Comparison of ENCODE assay signal across 10 cellular contexts in genomic region chr3:23829242-23829934, GRCh38. TPM values are rescaled to one million over a fixed set of nuclear protein-coding genes. Genes with fewer than 3 reads are reported as not detected.
DNase-seq lines count a peak whose midpoint lies in the region; ATAC-seq and TF ChIP-seq lines count a peak whose summit lies in the region.
"Had no signal": no experiment of that assay in that cellular context is flagged by ENCODE, and none has a peak within 500 bp of the region (broad histone marks: within the 10 kb centered on the region; RNA-seq: fewer than 3 reads in every experiment).

No MANE protein-coding gene starts in this region.

- no peaks in the 10 kb centered on the region for H3K27me3 Mint-ChIP-seq in activated T-cell treated with anti-CD3 and anti-CD28 coated beads, Interleukin-2, amount 50 U/mL, for 72 hours (ENCODE audit: low read depth)
- H3K27me3 Mint-ChIP-seq in mesothelial cell of epicardium (ENCODE audit: low read depth), result peaks cover 4% of the 10 kb centered on the region

- peaks cover 0 to 6% of the 10 kb centered on the region in 2 donors for H3K36me3 Mint-ChIP-seq in activated T-cell treated with anti-CD3 and anti-CD28 coated beads, Interleukin-2, amount 50 U/mL, for 72 hours (ENCODE audit: insufficient read depth in 2 of 2)
- H3K36me3 Mint-ChIP-seq in mesothelial cell of epicardium, result peaks cover 7% of the 10 kb centered on the region

- TF ChIP-seq POLR2A in body of pancreas (IDR thresholded peaks at IDR 0.05), result no peak

- H3K4me1 Mint-ChIP-seq in activated T-cell treated with anti-CD3 and anti-CD28 coated beads, Interleukin-2, amount 50 U/mL, for 72 hours (ENCODE audit: low read depth), result peaks cover 55% of the 10 kb centered on the region
- peaks cover 28% of the 10 kb centered on the region for H3K4me1 Mint-ChIP-seq in mesothelial cell of epicardium

- H3K27me3 ChIP-seq in body of pancreas, result no peaks in the 10 kb centered on the region

- no peaks in the 10 kb centered on the region for H3K9me3 Mint-ChIP-seq in activated T-cell treated with anti-CD3 and anti-CD28 coated beads, Interleukin-2, amount 50 U/mL, for 72 hours
- H3K9me3 Mint-ChIP-seq in mesothelial cell of epicardium, result no peaks in the 10 kb centered on the region

- intact Hi-C loops in body of pancreas (cut with DNase I), result no loop called here

- no peaks in the 10 kb centered on the region for H3K9me3 ChIP-seq in body of pancreas

- DNase-seq in SKM-1 treated with dmso at 0.1 percent for 144 hours (lab: John Stamatoyannopoulos, UW; ENCODE audit: unreplicated experiment) (peak; percentile 26), ureter (ENCODE audit: low spot score) (no peak), mesothelial cell of epicardium (ENCODE audit: low spot score in 2 of 2, unreplicated experiment in 2 of 2) (no peak), body of pancreas (no peak)
- no peak for DNase-seq in activated T-cell treated with anti-CD3 and anti-CD28 coated beads, Interleukin-2, amount 50 U/mL, for 72 hours
- DNase-seq: PC-3 had no signal

- peak; percentile 47 for ATAC-seq in GM18508 (IDR thresholded peaks at IDR 0.05; ENCODE audit: insufficient read depth, unreplicated experiment)
- ATAC-seq in GM21576 (IDR thresholded peaks at IDR 0.05; ENCODE audit: unreplicated experiment), result peak; percentile 64
- ATAC-seq in HG03280 (IDR thresholded peaks at IDR 0.05; ENCODE audit: unreplicated experiment), result peak; percentile 56
- ATAC-seq in activated T-cell treated with anti-CD3 and anti-CD28 coated beads, Interleukin-2, amount 50 U/mL, for 72 hours (replicated peaks in 1 of 2), result no peak
- no peak for ATAC-seq in body of pancreas
- ATAC-seq: PC-3 had no signal

- H3K36me3 ChIP-seq in body of pancreas (replicated peaks in 1 of 2; ENCODE audit: insufficient read depth in 1 of 2, low read depth in 2 of 2), result no peaks in the 10 kb centered on the region

- H3K4me1 ChIP-seq in body of pancreas, result peaks cover 29% of the 10 kb centered on the region

- no peak overlapping the region for H3K27ac ChIP-seq in body of pancreas
- H3K27ac ChIP-seq: parathyroid adenoma had no signal

- no peak overlapping the region for H3K4me3 Mint-ChIP-seq in activated T-cell treated with anti-CD3 and anti-CD28 coated beads, Interleukin-2, amount 50 U/mL, for 72 hours
- no peak overlapping the region for H3K4me3 Mint-ChIP-seq in mesothelial cell of epicardium

- TF ChIP-seq CTCF in mesothelial cell of epicardium (IDR thresholded peaks at IDR 0.05; ENCODE audit: unreplicated experiment) (no peak), body of pancreas (IDR thresholded peaks at IDR 0.05) (no peak)

- 67 to 70% methylated on average over 5 of the region's 5 CpGs for WGBS in body of pancreas, 2 donors

- H3K27ac Mint-ChIP-seq in activated T-cell treated with anti-CD3 and anti-CD28 coated beads, Interleukin-2, amount 50 U/mL, for 72 hours, result no peak overlapping the region
- H3K27ac Mint-ChIP-seq in mesothelial cell of epicardium, result no peak overlapping the region

- no peak overlapping the region for H3K4me3 ChIP-seq in body of pancreas

RNA-seq across cellular contexts. Expression of gene UBE2E1, which starts 23.6 kb away (rescaled TPM):
- total RNA-seq in activated T-cell treated with anti-CD3 and anti-CD28 coated beads, Interleukin-2, amount 50 U/mL, for 72 hours, result 10 to 100 TPM; 76.2 to 78.4 TPM
- total RNA-seq in ureter (107 TPM), mesothelial cell of epicardium (89.9 to 93.3 TPM (median 90.4 TPM) in 3 replicates), body of pancreas (10 to 100 TPM; 21.1 to 30.9 TPM)

Comparison
In these comparisons a context has a peak if more than half of its experiments do, and no peak if none do; other contexts are left out.
1. ATAC-seq: peak in GM18508 (single experiment), GM21576 (single experiment) and HG03280 (single experiment); none in activated T-cell treated with anti-CD3 and anti-CD28 coated beads, Interleukin-2, amount 50 U/mL, for 72 hours (0 of 2) and body of pancreas (single experiment).